9 cellular contexts compared by ENCODE assay signal in the genomic region with DNA sequence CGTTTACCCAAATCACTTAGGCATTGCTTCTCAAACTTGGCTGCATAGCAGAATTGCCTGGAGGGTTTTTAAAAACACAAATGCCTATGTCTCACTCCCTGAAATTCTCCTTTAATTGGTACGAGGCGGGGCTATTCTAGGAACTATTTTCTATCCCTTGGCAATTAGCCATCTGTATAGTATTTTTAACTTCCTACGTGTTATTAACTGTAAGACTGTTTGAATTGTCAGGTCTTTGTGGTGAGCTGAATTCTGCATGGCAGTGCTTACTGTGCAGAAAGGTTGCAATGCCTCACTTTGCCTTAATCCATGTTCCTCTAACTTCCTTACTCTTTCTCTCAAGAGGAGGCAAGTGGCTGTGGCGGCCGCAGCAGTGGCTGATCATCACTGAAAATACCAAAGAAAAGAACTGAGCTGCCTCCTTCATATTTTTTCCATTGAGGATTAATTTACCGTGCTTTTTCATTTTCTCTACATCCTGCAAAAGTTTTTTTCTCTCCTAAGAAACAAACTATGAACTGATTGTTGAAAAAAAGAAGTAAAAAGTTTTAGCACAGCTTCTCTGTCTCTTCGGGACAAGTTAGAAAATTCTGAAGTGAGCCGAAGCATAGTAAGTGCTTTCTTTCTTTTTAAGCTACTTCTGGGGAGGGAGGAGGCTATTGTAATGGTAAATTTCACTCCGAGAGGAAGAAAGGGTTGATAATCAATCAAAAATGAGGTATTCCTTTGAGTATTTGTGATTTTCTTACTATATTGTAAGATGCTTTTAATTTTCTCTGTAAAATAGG. TPM values are rescaled to one million over a fixed set of nuclear protein-coding genes. Genes with fewer than 3 reads are reported as not detected.
DNase-seq lines count a peak whose midpoint lies in the region; ATAC-seq and TF ChIP-seq lines count a peak whose summit lies in the region.
"Had no signal": no experiment of that assay in that cellular context is flagged by ENCODE, and none has a peak within 500 bp of the region (broad histone marks: within the 10 kb centered on the region; RNA-seq: fewer than 3 reads in every experiment).

Gene SHROOM3 (plus strand): TSS at position 329 of the 788 bp plus-strand sequence. CDS start 824 bp downstream, outside the sequence.

- H3K36me3 Mint-ChIP-seq in osteocyte (ENCODE audit: unreplicated experiment): peaks cover 2% of the 10 kb centered on the region

- H3K27me3 ChIP-seq in SJSA1 (replicated peaks): no peaks in the 10 kb centered on the region

- no peak for TF ChIP-seq CTCF in osteocyte (IDR thresholded peaks at IDR 0.05)

- H3K9me3 ChIP-seq in SJSA1 (replicated peaks): no peaks in the 10 kb centered on the region

- intact Hi-C loops in Right ventricle myocardium superior (cut with DNase I): loop anchor here (5.0 kb wide), 1 partner anchor 67 kb away; no protein-coding TSS in a partner anchor

- H3K4me3 Mint-ChIP-seq in osteocyte (ENCODE audit: unreplicated experiment): peak within 1 kb of the TSS; percentile 77

- ATAC-seq in Right ventricle myocardium superior (ENCODE audit: poor library complexity): peak; percentile 65
- ATAC-seq in HG03139 (IDR thresholded peaks at IDR 0.05; ENCODE audit: unreplicated experiment): no peak

- H3K36me3 ChIP-seq in SJSA1: no peaks in the 10 kb centered on the region

- H3K4me3 ChIP-seq in SJSA1: no peak within 1 kb of the TSS

- peaks cover 34% of the 10 kb centered on the region for H3K4me1 Mint-ChIP-seq in osteocyte (ENCODE audit: unreplicated experiment)

- no peaks in the 10 kb centered on the region for H3K27me3 Mint-ChIP-seq in osteocyte (ENCODE audit: unreplicated experiment)

- H3K9me3 Mint-ChIP-seq in osteocyte (ENCODE audit: unreplicated experiment): no peaks in the 10 kb centered on the region

- H3K27ac Mint-ChIP-seq in osteocyte (ENCODE audit: unreplicated experiment): peak within 1 kb of the TSS; percentile 85

- H3K4me1 ChIP-seq in SJSA1 (replicated peaks): peaks cover 17% of the 10 kb centered on the region

- H3K27ac ChIP-seq in SJSA1: no peak within 1 kb of the TSS

- peak; percentile 82 for DNase-seq in DMS79 treated with DMSO at 0.1 percent for 48 hours (lab: John Stamatoyannopoulos, UW)
- no peak for DNase-seq in SJSA1 (ENCODE audit: low read depth in 1 of 2, low spot score in 2 of 2)
- DNase-seq in Right ventricle myocardium superior: no peak
- no peak for DNase-seq in osteocyte (ENCODE audit: extremely low spot score, unreplicated experiment)
- no peak for DNase-seq in NCI-H2081 (lab: John Stamatoyannopoulos, UW)
- DNase-seq in DMS 273 (lab: John Stamatoyannopoulos, UW; ENCODE audit: unreplicated experiment): no peak
- no peak for DNase-seq in kidney glomerular epithelial cell (lab: John Stamatoyannopoulos, UW)
- DNase-seq: NCI-H524 treated with DMSO at 0.1 percent for 48 hours had no signal

RNA-seq across cellular contexts. Expression of gene SHROOM3, which starts in this region (rescaled TPM):
- 18.7 and 22.5 TPM in 2 replicates for total RNA-seq in SJSA1 (2014; rRNA removed; shearing (Covaris generic))
- total RNA-seq in Right ventricle myocardium superior (10.5 TPM), osteocyte (3.8 and 4.8 TPM in 2 replicates)
